1 cellular context compared by ENCODE assay signal in the genomic region with DNA sequence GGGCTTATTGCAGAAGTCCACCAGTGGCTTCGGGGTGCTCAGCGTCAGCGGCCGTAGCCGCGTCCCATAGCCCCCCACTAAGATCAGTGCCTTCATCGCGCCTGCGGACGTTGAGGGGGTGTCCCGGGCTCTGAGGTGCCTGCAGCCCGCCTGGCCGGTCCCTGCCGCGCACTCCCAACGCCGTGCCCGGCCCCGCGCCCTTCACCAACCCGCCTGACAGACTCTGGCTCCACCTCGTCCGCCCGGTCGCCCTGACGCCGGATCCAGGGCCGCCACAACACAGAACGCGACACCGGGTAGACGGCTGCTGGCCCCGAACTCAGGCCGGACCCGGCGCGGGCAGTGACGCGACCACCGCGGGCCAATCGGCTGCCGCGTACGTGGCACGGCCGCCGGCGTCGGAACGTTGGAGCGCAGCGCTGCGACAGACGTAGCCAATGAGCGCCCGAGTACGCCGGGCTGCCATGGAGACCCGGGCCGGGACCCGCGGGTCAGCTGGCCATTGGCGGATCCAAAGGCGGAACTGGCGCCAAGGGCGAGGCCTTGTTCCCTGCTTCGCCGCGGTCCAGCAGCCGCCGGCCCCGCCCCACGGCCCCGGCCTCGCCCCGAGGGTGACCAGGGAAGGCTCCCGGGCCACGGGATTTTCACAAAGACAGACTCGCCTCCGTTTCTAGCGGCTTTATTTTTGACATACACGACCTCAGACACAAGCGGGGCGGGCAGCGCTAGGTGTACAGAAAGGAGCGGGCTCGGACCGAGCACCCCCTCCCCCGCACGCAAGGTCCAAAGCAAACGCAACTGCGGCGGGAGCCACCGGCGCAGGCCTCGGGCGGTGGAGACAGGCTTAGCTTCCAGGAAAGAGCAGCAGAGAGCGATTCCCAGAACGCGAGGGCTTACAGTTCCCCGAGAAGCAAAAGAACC.
TF ChIP-seq lines count a peak whose summit lies in the region.

Gene GMPPB (minus strand): TSS at position 321 of the 921 bp plus-strand sequence. CDS start 225 bp downstream, at position 96.

TF ChIP-seq in WTC11, 78 proteins besides CTCF, POLR2A, EP300 and RAD21 (continued from another document):
- TF ChIP-seq, protein P1, sequence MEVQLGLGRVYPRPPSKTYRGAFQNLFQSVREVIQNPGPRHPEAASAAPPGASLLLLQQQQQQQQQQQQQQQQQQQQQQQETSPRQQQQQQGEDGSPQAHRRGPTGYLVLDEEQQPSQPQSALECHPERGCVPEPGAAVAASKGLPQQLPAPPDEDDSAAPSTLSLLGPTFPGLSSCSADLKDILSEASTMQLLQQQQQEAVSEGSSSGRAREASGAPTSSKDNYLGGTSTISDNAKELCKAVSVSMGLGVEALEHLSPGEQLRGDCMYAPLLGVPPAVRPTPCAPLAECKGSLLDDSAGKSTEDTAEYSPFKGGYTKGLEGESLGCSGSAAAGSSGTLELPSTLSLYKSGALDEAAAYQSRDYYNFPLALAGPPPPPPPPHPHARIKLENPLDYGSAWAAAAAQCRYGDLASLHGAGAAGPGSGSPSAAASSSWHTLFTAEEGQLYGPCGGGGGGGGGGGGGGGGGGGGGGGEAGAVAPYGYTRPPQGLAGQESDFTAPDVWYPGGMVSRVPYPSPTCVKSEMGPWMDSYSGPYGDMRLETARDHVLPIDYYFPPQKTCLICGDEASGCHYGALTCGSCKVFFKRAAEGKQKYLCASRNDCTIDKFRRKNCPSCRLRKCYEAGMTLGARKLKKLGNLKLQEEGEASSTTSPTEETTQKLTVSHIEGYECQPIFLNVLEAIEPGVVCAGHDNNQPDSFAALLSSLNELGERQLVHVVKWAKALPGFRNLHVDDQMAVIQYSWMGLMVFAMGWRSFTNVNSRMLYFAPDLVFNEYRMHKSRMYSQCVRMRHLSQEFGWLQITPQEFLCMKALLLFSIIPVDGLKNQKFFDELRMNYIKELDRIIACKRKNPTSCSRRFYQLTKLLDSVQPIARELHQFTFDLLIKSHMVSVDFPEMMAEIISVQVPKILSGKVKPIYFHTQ (CRISPR knock-in tag; IDR thresholded peaks at IDR 0.05) = no peak
- TF ChIP-seq GRHL2 (CRISPR knock-in tag; IDR thresholded peaks at IDR 0.05; ENCODE audit: insufficient replicate concordance, severe bottlenecking) (no peak), FOXK1 (CRISPR knock-in tag; IDR thresholded peaks at IDR 0.05) (peak; percentile 92), TP53 (CRISPR knock-in tag; IDR thresholded peaks at IDR 0.05) (0 out of 2 replicates have a peak, but pooled peaks have one; percentile 50), ZNF416 (CRISPR knock-in tag; IDR thresholded peaks at IDR 0.05) (peak; percentile 24; the same call in 1 of the 2 replicates)
